Comparison of ENCODE assay signal across 14 cellular contexts in the genomic region with DNA sequence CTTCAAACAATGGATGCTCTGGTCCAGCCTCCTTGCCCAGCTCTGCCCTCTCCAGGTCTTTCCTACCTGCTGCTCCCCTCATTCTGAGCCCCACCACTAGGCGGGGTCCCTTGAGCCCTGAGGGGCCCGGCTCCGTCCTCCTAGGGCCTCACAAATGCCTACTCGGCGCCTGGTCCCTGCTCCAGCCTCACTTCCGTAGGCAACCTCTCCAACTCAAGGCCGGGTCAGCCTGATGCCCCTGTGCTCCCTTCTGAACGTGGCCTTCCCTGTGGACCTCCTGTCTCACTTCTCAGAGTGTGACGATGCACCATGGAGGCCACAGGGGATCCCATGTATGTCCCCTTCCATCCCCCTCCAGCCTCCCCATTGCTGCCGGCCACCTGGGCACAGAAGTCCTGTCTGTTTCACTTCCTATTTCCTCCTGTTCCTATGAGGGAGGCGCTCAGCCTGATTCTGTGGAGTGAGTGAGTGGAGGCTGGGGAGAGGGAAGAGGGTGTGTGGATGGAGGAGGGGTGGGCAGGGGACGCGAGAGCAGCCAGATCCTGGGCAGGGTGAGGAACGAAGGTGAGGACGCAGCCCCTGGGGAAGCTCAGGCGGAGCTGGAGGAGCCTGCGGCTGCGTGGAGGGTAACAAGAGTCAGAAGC.
A peak's percentile ranks its signal among the peaks of the same experiment; 100 is the strongest.
DNase-seq lines count a peak whose midpoint lies in the region; ATAC-seq and TF ChIP-seq lines count a peak whose summit lies in the region.
"Had no signal": no experiment of that assay in that cellular context is flagged by ENCODE, and none has a peak within 500 bp of the region (broad histone marks: within the 10 kb centered on the region; RNA-seq: fewer than 3 reads in every experiment).

No MANE protein-coding gene starts in this region.

- H2BK5ac ChIP-seq in H9 (ENCODE audit: insufficient read length, low read length) (no peak overlapping the region), neuronal stem cell (ENCODE audit: low read length) (no peak overlapping the region)

- peak; percentile 39 for TF ChIP-seq CTCF in H9 (conservative IDR thresholded peaks at IDR 0.05)
- no peak for TF ChIP-seq CTCF in colonic mucosa (IDR thresholded peaks at IDR 0.05)

- no peak overlapping the region for H3K9ac ChIP-seq in BLaER1 treated with 17β-estradiol and CSF1 and Interleukin-3, amounts not matched to agents 10 nM and 100 nM
- H3K9ac ChIP-seq in H9 (ENCODE audit: extremely low read depth, insufficient read length, low read length) (no peak overlapping the region), colonic mucosa (ENCODE audit: low read depth in 2 of 2, low read length in 2 of 2) (no peak overlapping the region), neuronal stem cell (ENCODE audit: low read depth, low read length, poor library complexity) (no peak overlapping the region)

- H3K27me3 Mint-ChIP-seq in H9 (ENCODE audit: low read depth), result no peaks in the 10 kb centered on the region

- H4K20me1 ChIP-seq in BLaER1 treated with 17β-estradiol and CSF1 and Interleukin-3, amounts not matched to agents 10 nM and 100 nM, result no peaks in the 10 kb centered on the region
- H4K20me1 ChIP-seq in H9 (ENCODE audit: control insufficient read depth, insufficient read depth, insufficient read length), result no peaks in the 10 kb centered on the region

- no peak overlapping the region for H3K4me3 Mint-ChIP-seq in H9

- H2AFZ ChIP-seq in H9 (ENCODE audit: low read length) (no peak overlapping the region), neuronal stem cell (ENCODE audit: low read length) (no peak overlapping the region)

- H3K36me3 ChIP-seq in BLaER1 treated with 17β-estradiol and CSF1 and Interleukin-3, amounts not matched to agents 10 nM and 100 nM, result no peaks in the 10 kb centered on the region
- H3K36me3 ChIP-seq in colonic mucosa, result no peaks in the 10 kb centered on the region
- H3K36me3 ChIP-seq in neuronal stem cell (replicated peaks in 1 of 2; ENCODE audit: control insufficient read depth in 2 of 2, insufficient read depth in 2 of 2, low read length in 2 of 2), result no peaks in the 10 kb centered on the region

- peaks cover 0 to 30% (median 0%) of the 10 kb centered on the region in 3 experiments; a peak in 4 of 7 replicates for H3K36me3 Mint-ChIP-seq in H9 (ENCODE audit: insufficient read depth in 1 of 3, low read depth in 3 of 3)
- no peaks in the 10 kb centered on the region for H3K36me3 Mint-ChIP-seq in activated naive CD4-positive, alpha-beta T cell treated with anti-CD3 and anti-CD28 coated beads, Interleukin-2, amount 50 U/mL, for 72 hours

- H3K18ac ChIP-seq in H9 (ENCODE audit: insufficient read length, low read depth, low read length) (no peak overlapping the region), neuronal stem cell (ENCODE audit: low read length) (peak overlapping the region; percentile 13)

- H2AK5ac ChIP-seq in H9 (ENCODE audit: insufficient read length, low read length) (no peak overlapping the region), neuronal stem cell (ENCODE audit: low read depth, low read length) (peak overlapping the region; percentile 32)

- H3K4me2 ChIP-seq in BLaER1 treated with 17β-estradiol and CSF1 and Interleukin-3, amounts not matched to agents 10 nM and 100 nM, result peak overlapping the region in 9 of 11 experiments; percentile 1 to 53 (median 40); a peak in 15 of 22 replicates
- H3K4me2 ChIP-seq in H9 (ENCODE audit: insufficient read depth, insufficient read length, low read length) (no peak overlapping the region), neuronal stem cell (ENCODE audit: insufficient read depth, low read length, poor library complexity, severe bottlenecking) (no peak overlapping the region)

- H3K14ac ChIP-seq in H9 (ENCODE audit: insufficient read depth, low read length) (no peak overlapping the region), neuronal stem cell (ENCODE audit: low read length) (no peak overlapping the region)

- peaks cover 0 to 49% (median 32%) of the 10 kb centered on the region in 10 experiments; a peak in 15 of 20 replicates for H3K4me1 ChIP-seq in BLaER1 treated with 17β-estradiol and CSF1 and Interleukin-3, amounts not matched to agents 10 nM and 100 nM
- H3K4me1 ChIP-seq in H9 (ENCODE audit: insufficient read depth, low read length) (no peaks in the 10 kb centered on the region), colonic mucosa (no peaks in the 10 kb centered on the region), neuronal stem cell (ENCODE audit: control insufficient read depth in 2 of 2, insufficient read depth in 1 of 2, low read depth in 1 of 2, low read length in 2 of 2) (no peaks in the 10 kb centered on the region)

- no peak overlapping the region for H2BK15ac ChIP-seq in H9 (ENCODE audit: low read depth, low read length)
- no peak overlapping the region for H2BK15ac ChIP-seq in neuronal stem cell (ENCODE audit: low read length)

- no peaks in the 10 kb centered on the region for H3K23me2 ChIP-seq in H9 (ENCODE audit: insufficient read length, low read depth, low read length, poor library complexity, severe bottlenecking)

- no peak overlapping the region for H3T11ph ChIP-seq in H9 (ENCODE audit: low read length)

- H3K23ac ChIP-seq in H9 (ENCODE audit: insufficient read length, low read depth, low read length), result no peak overlapping the region
- H3K23ac ChIP-seq in neuronal stem cell (ENCODE audit: low read depth, low read length, poor library complexity), result no peak overlapping the region

- H3K4me1 Mint-ChIP-seq in H9, result peaks cover 12 to 19% of the 10 kb centered on the region in 2 experiments

- intact Hi-C loops in colonic mucosa (cut with DNase I), result no loop called here

- H2BK20ac ChIP-seq in H9 (ENCODE audit: low read depth, low read length, poor library complexity, severe bottlenecking), result no peak overlapping the region

- no peaks in the 10 kb centered on the region for H3K9me3 ChIP-seq in BLaER1 treated with 17β-estradiol and CSF1 and Interleukin-3, amounts not matched to agents 10 nM and 100 nM (replicated peaks in 1 of 11)
- H3K9me3 ChIP-seq in H9 (ENCODE audit: control insufficient read depth, low read depth, low read length), result no peaks in the 10 kb centered on the region
- H3K9me3 ChIP-seq in colonic mucosa, result no peaks in the 10 kb centered on the region
- no peaks in the 10 kb centered on the region for H3K9me3 ChIP-seq in neuronal stem cell (replicated peaks in 1 of 2; ENCODE audit: control insufficient read depth in 2 of 2, insufficient read depth in 1 of 2, low read depth in 1 of 2, low read length in 2 of 2)

- WGBS in H9 (ENCODE audit: extremely low coverage, insufficient read length, low lambda C conversion rate), result no CpG with 5 or more reads among the region's 18 CpGs
- WGBS in neuronal stem cell (ENCODE audit: extremely low coverage in 2 of 2, insufficient read length in 2 of 2, insufficient replicate concordance in 1 of 2), 2 donors, result no CpG with 5 or more reads among the region's 18 CpGs

- H4K5ac ChIP-seq in H9 (ENCODE audit: insufficient read length, low read depth, low read length), result no peak overlapping the region

- H3K27ac Mint-ChIP-seq in H9, result peak overlapping the region in 2 of 3 experiments; percentile 46 to 89; a peak in 3 of 7 replicates
- no peak overlapping the region for H3K27ac Mint-ChIP-seq in activated naive CD4-positive, alpha-beta T cell treated with anti-CD3 and anti-CD28 coated beads, Interleukin-2, amount 50 U/mL, for 72 hours

- H3K56ac ChIP-seq in H9 (ENCODE audit: insufficient read length, low read depth, low read length), result no peak overlapping the region

- no peak overlapping the region for H2BK120ac ChIP-seq in H9 (ENCODE audit: low read depth, low read length, poor library complexity, severe bottlenecking)
- H2BK120ac ChIP-seq in neuronal stem cell (ENCODE audit: low read depth, low read length), result peak overlapping the region; percentile 56

- H3K27ac ChIP-seq in BLaER1 treated with 17β-estradiol and CSF1 and Interleukin-3, amounts not matched to agents 10 nM and 100 nM, result no peak overlapping the region
- no peak overlapping the region for H3K27ac ChIP-seq in H9 (ENCODE audit: insufficient read length, low read depth, low read length)
- no peak overlapping the region for H3K27ac ChIP-seq in colonic mucosa
- H3K27ac ChIP-seq in neuronal stem cell (replicated peaks; ENCODE audit: low read length), result no peak overlapping the region

- H3K79me2 ChIP-seq in H9 (ENCODE audit: insufficient read depth, low read length), result no peaks in the 10 kb centered on the region

- no peak overlapping the region for H2BK12ac ChIP-seq in H9 (ENCODE audit: insufficient read length, low read depth, low read length)
- no peak overlapping the region for H2BK12ac ChIP-seq in neuronal stem cell (ENCODE audit: low read length)

- no peak overlapping the region for H3K4me3 ChIP-seq in BLaER1 treated with 17β-estradiol and CSF1 and Interleukin-3, amounts not matched to agents 10 nM and 100 nM
- no peak overlapping the region for H3K4me3 ChIP-seq in colonic mucosa
- H3K4me3 ChIP-seq in neuronal stem cell (ENCODE audit: low read length in 2 of 2), result no peak overlapping the region

- peak; percentile 49 for DNase-seq in H9
- DNase-seq in colonic mucosa, result peak; percentile 16
- no peak for DNase-seq in neuronal stem cell (ENCODE audit: low spot score)
- DNase-seq in A172 (ENCODE audit: low spot score), result no peak
- no peak for DNase-seq in SIG-M5 (lab: John Stamatoyannopoulos, UW)
- no peak for DNase-seq in activated naive CD4-positive, alpha-beta T cell treated with anti-CD3 and anti-CD28 coated beads, Interleukin-2, amount 50 U/mL, for 72 hours (ENCODE audit: low spot score in 2 of 2)
- DNase-seq: C1 segment of cervical spinal cord, DMS 273 treated with DMSO at 0.1 percent for 48 hours, NCI-H1092 treated with DMSO at 0.1 percent for 48 hours, NCI-H1694, NCI-H774, Right ventricle myocardium superior had no signal

- H4K8ac ChIP-seq in H9 (replicated peaks; ENCODE audit: insufficient read length, low read depth, low read length), result no peak overlapping the region
- peak overlapping the region; percentile 43 for H4K8ac ChIP-seq in neuronal stem cell (ENCODE audit: low read depth, low read length)

- H3K4ac ChIP-seq in H9 (ENCODE audit: low read depth, low read length), result no peak overlapping the region
- no peak overlapping the region for H3K4ac ChIP-seq in neuronal stem cell (ENCODE audit: low read length)

- H3K9me3 Mint-ChIP-seq in H9, result no peaks in the 10 kb centered on the region
- H3K9me3 Mint-ChIP-seq in activated naive CD4-positive, alpha-beta T cell treated with anti-CD3 and anti-CD28 coated beads, Interleukin-2, amount 50 U/mL, for 72 hours, result no peaks in the 10 kb centered on the region

- ATAC-seq in activated naive CD4-positive, alpha-beta T cell treated with anti-CD3 and anti-CD28 coated beads, Interleukin-2, amount 50 U/mL, for 72 hours, result no peak
- ATAC-seq: SK-N-SH treated with all-trans-retinoic acid at 6 μM for 48 hours had no signal

- no peaks in the 10 kb centered on the region for H3K27me3 ChIP-seq in BLaER1 treated with 17β-estradiol and CSF1 and Interleukin-3, amounts not matched to agents 10 nM and 100 nM
- H3K27me3 ChIP-seq in H9 (ENCODE audit: insufficient read depth, low read length) (no peaks in the 10 kb centered on the region), colonic mucosa (no peaks in the 10 kb centered on the region), neuronal stem cell (ENCODE audit: control insufficient read depth in 3 of 3, insufficient read depth in 3 of 3, low read depth in 1 of 3, low read length in 3 of 3) (no peaks in the 10 kb centered on the region)

- no peaks in the 10 kb centered on the region for H3K79me1 ChIP-seq in H9 (ENCODE audit: insufficient read depth, low read depth, low read length, poor library complexity, severe bottlenecking)
- H3K79me1 ChIP-seq in neuronal stem cell (ENCODE audit: low read depth, low read length), result peaks cover 1% of the 10 kb centered on the region

- no peak overlapping the region for H4K91ac ChIP-seq in H9 (ENCODE audit: insufficient read length, low read depth, low read length)
- H4K91ac ChIP-seq in neuronal stem cell (ENCODE audit: low read depth, low read length, poor library complexity), result no peak overlapping the region

Comparison
In these comparisons a context has a peak if more than half of its experiments do, and no peak if none do; other contexts are left out.
1. H3K4me2 ChIP-seq: peak in BLaER1 treated with 17β-estradiol and CSF1 and Interleukin-3, amounts not matched to agents 10 nM and 100 nM (9 of 11); none in H9 (single experiment) and neuronal stem cell (single experiment).
2. DNase-seq: peak in H9 (single experiment) and colonic mucosa (single experiment); none in neuronal stem cell (single experiment), A172 (single experiment), SIG-M5 (single experiment) and activated naive CD4-positive, alpha-beta T cell treated with anti-CD3 and anti-CD28 coated beads, Interleukin-2, amount 50 U/mL, for 72 hours (0 of 2).
3. H3K27ac Mint-ChIP-seq: peak in H9 (2 of 3); none in activated naive CD4-positive, alpha-beta T cell treated with anti-CD3 and anti-CD28 coated beads, Interleukin-2, amount 50 U/mL, for 72 hours (0 of 2).